ENCODE assay signal across 8 cellular contexts in the genomic region with DNA sequence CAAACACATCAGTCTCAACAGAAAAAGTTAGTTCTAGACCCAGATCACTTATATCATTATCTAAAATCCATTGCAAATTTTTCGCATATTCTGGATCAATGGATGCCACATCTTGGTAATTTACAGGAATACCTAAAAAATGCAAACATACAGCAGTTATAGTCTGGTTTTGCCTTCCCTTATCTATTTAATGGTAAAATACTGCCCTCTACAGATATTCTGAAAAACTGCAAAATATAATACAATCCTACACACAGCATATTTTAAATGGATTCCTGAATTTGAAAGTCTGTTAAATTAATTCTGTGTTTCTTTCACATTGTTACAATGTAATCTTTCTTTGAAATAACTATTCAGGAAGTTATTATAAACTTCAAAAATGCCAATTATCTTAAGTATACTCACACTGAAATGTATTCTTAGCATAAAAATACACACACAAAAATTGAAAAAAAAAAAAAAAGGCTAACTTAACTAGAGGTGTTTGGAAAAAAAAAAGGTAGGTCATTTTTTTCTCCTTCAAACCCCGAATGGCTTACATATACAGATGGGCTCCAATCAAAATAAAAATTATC.
A peak's percentile ranks its signal among the peaks of the same experiment; 100 is the strongest.
DNase-seq lines count a peak whose midpoint lies in the region; ATAC-seq, FAIRE-seq and TF ChIP-seq lines count a peak whose summit lies in the region.

No MANE protein-coding gene starts in this region.

- H3K9me3 ChIP-seq in HCT116 (ENCODE audit: control insufficient read depth in 1 of 2, insufficient read depth in 1 of 2, low read depth in 1 of 2, low read length in 2 of 2) = no peaks in the 10 kb centered on the region
- no peaks in the 10 kb centered on the region for H3K9me3 ChIP-seq in HepG2 (ENCODE audit: low read length)

- no TSS peak for BruUV-seq in HCT116 (replicated peaks; lab: Mats Ljungman, UMichigan)
- BruUV-seq in HepG2 (replicated peaks; lab: Mats Ljungman, UMichigan) = no TSS peak

- H3K4me1 ChIP-seq in HCT116 (ENCODE audit: control insufficient read depth in 1 of 2, insufficient read depth in 2 of 2, low read length in 2 of 2) (no peaks in the 10 kb centered on the region), HepG2 (ENCODE audit: insufficient read depth, low read length) (no peaks in the 10 kb centered on the region)

- intact Hi-C loops in natural killer cell (cut with micrococcal nuclease) = loop anchor here (1.0 kb wide), 1 partner anchor 88 kb away; no protein-coding TSS in a partner anchor
- intact Hi-C loops in HCT116 (cut with micrococcal nuclease) = loop anchor here (2.0 kb wide), 2 partner anchors 89 to 245 kb away; no protein-coding TSS in a partner anchor
- intact Hi-C loops in HepG2 (cut with micrococcal nuclease; ENCODE audit: unreplicated experiment) = loop anchor here (1.0 to 5.0 kb wide), 4 partner anchors 88 to 769 kb away; no protein-coding TSS in a partner anchor

- no peak overlapping the region for H3K27ac Mint-ChIP-seq in natural killer cell
- H3K27ac Mint-ChIP-seq in natural killer cell treated with Interleukin-12 subunit alpha and Interleukin-12 subunit beta and Interleukin-15 and Interleukin-18, amount 100 ng/mL, for 72 hours = no peak overlapping the region

- POLR2A ChIA-PET in HCT116 (lab: Charles Lee) = no interaction called here
- POLR2A ChIA-PET in HepG2 (lab: Yijun Ruan, JAX) = no interaction called here

- H3K27ac ChIP-seq in HCT116 (ENCODE audit: low read depth, low read length) (no peak overlapping the region), HepG2 (ENCODE audit: extremely low read length, insufficient read depth, low read length) (no peak overlapping the region)

- peaks cover 0 to 6% of the 10 kb centered on the region in 2 donors for H3K4me1 Mint-ChIP-seq in natural killer cell
- H3K4me1 Mint-ChIP-seq in natural killer cell treated with Interleukin-12 subunit alpha and Interleukin-12 subunit beta and Interleukin-15 and Interleukin-18, amount 100 ng/mL, for 72 hours (ENCODE audit: low read depth in 2 of 2) = peaks cover 0 to 3% of the 10 kb centered on the region in 2 donors

- H3K4me3 ChIP-seq in HCT116 (replicated peaks in 1 of 2; ENCODE audit: low read depth in 1 of 2, low read length in 2 of 2) = no peak overlapping the region
- H3K4me3 ChIP-seq in astrocyte of the spinal cord (ENCODE audit: low read depth, low read length) = no peak overlapping the region
- H3K4me3 ChIP-seq in HepG2 (replicated peaks in 1 of 3; ENCODE audit: insufficient read depth in 1 of 3, low read depth in 2 of 3, low read length in 3 of 3) = no peak overlapping the region

- H2AFZ ChIP-seq in HCT116 (ENCODE audit: low read depth, low read length, poor library complexity, severe bottlenecking) = no peak overlapping the region
- H2AFZ ChIP-seq in HepG2 (ENCODE audit: low read length) = no peak overlapping the region

- TF ChIP-seq EP300 in HepG2 (IDR thresholded peaks at IDR 0.05; ENCODE audit: low read depth in 2 of 2, low read length in 2 of 2) (no peak), HepG2 (CRISPR knock-in tag; IDR thresholded peaks at IDR 0.05; ENCODE audit: borderline replicate concordance) (no peak)

- no peak overlapping the region for H3K4me3 Mint-ChIP-seq in natural killer cell
- no peak overlapping the region for H3K4me3 Mint-ChIP-seq in natural killer cell treated with Interleukin-12 subunit alpha and Interleukin-12 subunit beta and Interleukin-15 and Interleukin-18, amount 100 ng/mL, for 72 hours

- no peaks in the 10 kb centered on the region for H3K27me3 Mint-ChIP-seq in natural killer cell (ENCODE audit: low read depth in 2 of 2)
- no peaks in the 10 kb centered on the region for H3K27me3 Mint-ChIP-seq in natural killer cell treated with Interleukin-12 subunit alpha and Interleukin-12 subunit beta and Interleukin-15 and Interleukin-18, amount 100 ng/mL, for 72 hours

- CTCF ChIA-PET in HCT116 (lab: Charles Lee) = no interaction called here
- CTCF ChIA-PET in HepG2 (lab: Yijun Ruan, JAX; ENCODE audit: low intra/inter-chr PET ratio, low total read pairs) = interaction anchor here (1.3 to 3.1 kb wide), 3 partner anchors 86 to 90 kb away, joined by 3 to 40 read pairs (median 5); no protein-coding TSS in a partner anchor

- H3K9me3 Mint-ChIP-seq in natural killer cell = no peaks in the 10 kb centered on the region
- no peaks in the 10 kb centered on the region for H3K9me3 Mint-ChIP-seq in natural killer cell treated with Interleukin-12 subunit alpha and Interleukin-12 subunit beta and Interleukin-15 and Interleukin-18, amount 100 ng/mL, for 72 hours

- in situ Hi-C loops in astrocyte of the spinal cord (cut with HindIII; ENCODE audit: low sequenced_read_pairs) = no loop called here
- in situ Hi-C loops in HepG2 (cut with HindIII; ENCODE audit: extremely low pct_ligation_motif_present, low pct_unique_long_range_greater_than_20kb) = no loop called here

- TF ChIP-seq POLR2A in HCT116 (IDR thresholded peaks at IDR 0.05; ENCODE audit: borderline replicate concordance, extremely low read depth, insufficient read depth, insufficient read length) (no peak), HepG2 (IDR thresholded peaks at IDR 0.05; ENCODE audit: insufficient read depth in 1 of 2, low read depth in 2 of 2, low read length in 2 of 2) (no peak)

- no peaks in the 10 kb centered on the region for H3K9me2 ChIP-seq in HCT116 (ENCODE audit: insufficient read depth)

- H3K9ac ChIP-seq in HCT116 (ENCODE audit: low read length) (no peak overlapping the region), HepG2 (ENCODE audit: insufficient read depth, low read depth, low read length) (no peak overlapping the region)

- DNase-seq in natural killer cell = no peak
- no peak for DNase-seq in natural killer cell treated with Interleukin-12 subunit alpha and Interleukin-12 subunit beta and Interleukin-15 and Interleukin-18, amount 100 ng/mL, for 72 hours (ENCODE audit: low spot score)
- DNase-seq in HCT116 (ENCODE audit: low read depth, low spot score) = no peak
- peak; percentile 29 for DNase-seq in MV-4-11 (lab: John Stamatoyannopoulos, UW)
- DNase-seq in astrocyte of the spinal cord (ENCODE audit: low read depth, low spot score) = peak; percentile 59
- DNase-seq in HepG2 (ENCODE audit: low spot score) = peak; percentile 10
- DNase-seq in activated CD4-positive, alpha-beta T cell treated with anti-CD3 and anti-CD28 coated beads for 4 hours = no peak
- DNase-seq in cortex of kidney (lab: John Stamatoyannopoulos, UW) = no peak

- H3K4me2 ChIP-seq in HCT116 (ENCODE audit: low read length) (no peak overlapping the region), HepG2 (ENCODE audit: low read depth, low read length) (no peak overlapping the region)

- TF ChIP-seq CTCF in natural killer cell (IDR thresholded peaks at IDR 0.05) (peak; percentile 83), HCT116 (IDR thresholded peaks at IDR 0.05 in 2 of 3, conservative IDR thresholded peaks at IDR 0.05 in 1 of 3; ENCODE audit: borderline replicate concordance in 1 of 3, insufficient read depth in 1 of 3, low read depth in 2 of 3, low read length in 2 of 3) (peak; percentile 28 to 74 (median 39); a peak in 5 of 6 replicates), astrocyte of the spinal cord (IDR thresholded peaks at IDR 0.05; ENCODE audit: low read depth, low read length) (peak; percentile 36), HepG2 (CRISPR knock-in tag; IDR thresholded peaks at IDR 0.05) (peak; percentile 48)

- H3K79me2 ChIP-seq in HCT116 (ENCODE audit: insufficient read depth, low read length) (no peaks in the 10 kb centered on the region), HepG2 (ENCODE audit: insufficient read depth, low read length) (no peaks in the 10 kb centered on the region)

- RAD21 ChIA-PET in HCT116 (lab: Charles Lee; ENCODE audit: low non-redundant PET in 1 of 2, low total read pairs in 2 of 2, uncharacterized antibody in 2 of 2, unreplicated experiment in 2 of 2) = no interaction called here

- TF ChIP-seq RAD21 in HCT116 (IDR thresholded peaks at IDR 0.05; ENCODE audit: low read depth) (peak; percentile 58), HepG2 (CRISPR knock-in tag; IDR thresholded peaks at IDR 0.05) (no peak)

- peak; percentile 4 for FAIRE-seq in HepG2 (lab: Jason Lieb, UNC)

- no peaks in the 10 kb centered on the region for H3K36me3 Mint-ChIP-seq in natural killer cell
- H3K36me3 Mint-ChIP-seq in natural killer cell treated with Interleukin-12 subunit alpha and Interleukin-12 subunit beta and Interleukin-15 and Interleukin-18, amount 100 ng/mL, for 72 hours = no peaks in the 10 kb centered on the region

- WGBS in HepG2 (ENCODE audit: low lambda C conversion rate) = 44% methylated on average over 2 of the region's 2 CpGs

- H4K20me1 ChIP-seq in HCT116 (ENCODE audit: insufficient read depth) (no peaks in the 10 kb centered on the region), HepG2 (ENCODE audit: insufficient read depth, low read length) (no peaks in the 10 kb centered on the region)

- H3K36me3 ChIP-seq in HCT116 (ENCODE audit: control insufficient read depth in 1 of 2, insufficient read depth in 2 of 2, low read length in 2 of 2) (no peaks in the 10 kb centered on the region), HepG2 (replicated peaks in 1 of 2; ENCODE audit: control insufficient read depth in 1 of 2, insufficient read depth in 2 of 2, low read length in 2 of 2) (0 out of 5 replicates have a peak, but pooled peaks cover 0 to under 1% of the 10 kb centered on the region in 2 experiments)

- ATAC-seq in natural killer cell = peak; percentile 66 to 82 (median 72)
- no peak for ATAC-seq in natural killer cell treated with Interleukin-12 subunit alpha and Interleukin-12 subunit beta and Interleukin-15 and Interleukin-18, amount 100 ng/mL, for 72 hours
- peak; percentile 79 for ATAC-seq in HCT116
- ATAC-seq in HepG2 = peak; percentile 76

- H3K27me3 ChIP-seq in HCT116 (ENCODE audit: insufficient read depth, low read length) (no peaks in the 10 kb centered on the region), HepG2 (ENCODE audit: control insufficient read depth in 1 of 2, insufficient read depth in 2 of 2, low read length in 2 of 2) (no peaks in the 10 kb centered on the region)

TF ChIP-seq in HCT116, 20 proteins besides CTCF, POLR2A, EP300 and RAD21 (continues in another document):
- no peak for TF ChIP-seq EGR1 (IDR thresholded peaks at IDR 0.05; ENCODE audit: low read depth)
- TF ChIP-seq SIN3A (IDR thresholded peaks at IDR 0.05; ENCODE audit: low read depth) = no peak
- TF ChIP-seq, protein P1, sequence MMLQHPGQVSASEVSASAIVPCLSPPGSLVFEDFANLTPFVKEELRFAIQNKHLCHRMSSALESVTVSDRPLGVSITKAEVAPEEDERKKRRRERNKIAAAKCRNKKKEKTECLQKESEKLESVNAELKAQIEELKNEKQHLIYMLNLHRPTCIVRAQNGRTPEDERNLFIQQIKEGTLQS (IDR thresholded peaks at IDR 0.05) = no peak
- TF ChIP-seq ELF1 (IDR thresholded peaks at IDR 0.05; ENCODE audit: borderline replicate concordance, low read depth) = no peak

TF ChIP-seq in HepG2, 621 proteins besides CTCF, POLR2A, EP300 and RAD21:
- TF ChIP-seq MYC (CRISPR knock-in tag; IDR thresholded peaks at IDR 0.05; ENCODE audit: borderline replicate concordance) (no peak), STAG1 (CRISPR knock-in tag; IDR thresholded peaks at IDR 0.05) (peak; percentile 54)

Comparison
In these comparisons a context has a peak if more than half of its experiments do, and no peak if none do; other contexts are left out.
1. ATAC-seq: peak in natural killer cell (3 of 3), HCT116 (single experiment) and HepG2 (single experiment); none in natural killer cell treated with Interleukin-12 subunit alpha and Interleukin-12 subunit beta and Interleukin-15 and Interleukin-18, amount 100 ng/mL, for 72 hours (0 of 2).
2. DNase-seq: peak in MV-4-11 (single experiment), astrocyte of the spinal cord (single experiment) and HepG2 (single experiment); none in natural killer cell (single experiment), natural killer cell treated with Interleukin-12 subunit alpha and Interleukin-12 subunit beta and Interleukin-15 and Interleukin-18, amount 100 ng/mL, for 72 hours (single experiment), HCT116 (single experiment), activated CD4-positive, alpha-beta T cell treated with anti-CD3 and anti-CD28 coated beads for 4 hours (0 of 2) and cortex of kidney (single experiment).
3. Peak in every context shown above with its lines, with median percentiles within 50 percentile points of each other: CTCF ChIP-seq.